In the genomic region with DNA sequence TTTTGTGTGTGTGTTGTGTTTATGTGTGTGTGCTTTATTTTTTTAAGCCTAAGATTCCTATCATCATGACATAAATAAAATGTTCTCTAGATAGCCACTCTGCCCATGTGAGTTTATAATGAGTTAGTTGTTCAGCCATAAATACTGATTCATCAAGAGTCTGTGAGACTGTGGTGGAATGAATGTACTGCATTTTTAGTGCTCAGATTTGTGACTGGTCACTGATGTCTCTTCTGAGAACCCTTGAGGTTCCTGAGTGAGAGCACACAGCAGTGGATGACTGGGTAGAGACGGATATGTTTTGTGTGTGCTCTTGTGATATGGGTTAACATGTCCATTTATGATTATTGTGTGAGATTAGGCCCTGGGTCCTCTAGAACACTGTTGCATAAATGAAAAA, we compare ENCODE assay signal across 1 cellular context.
TF ChIP-seq lines count a peak whose summit lies in the region.

No MANE protein-coding gene starts in this region.

TF ChIP-seq in GM23338, 12 proteins besides CTCF, POLR2A, EP300 and RAD21 (continued from another document):
- no peak for TF ChIP-seq REST (IDR thresholded peaks at IDR 0.05; ENCODE audit: unreplicated experiment)
- no peak for TF ChIP-seq POLR2AphosphoS5 (IDR thresholded peaks at IDR 0.05; ENCODE audit: low read depth)
- TF ChIP-seq ZNF331 (CRISPR knock-in tag; IDR thresholded peaks at IDR 0.05; ENCODE audit: low read depth): no peak
- TF ChIP-seq ZNF462 (CRISPR knock-in tag; IDR thresholded peaks at IDR 0.05): no peak
- TF ChIP-seq EZH2phosphoT487 (IDR thresholded peaks at IDR 0.05; ENCODE audit: unreplicated experiment): no peak
- TF ChIP-seq, protein P1, sequence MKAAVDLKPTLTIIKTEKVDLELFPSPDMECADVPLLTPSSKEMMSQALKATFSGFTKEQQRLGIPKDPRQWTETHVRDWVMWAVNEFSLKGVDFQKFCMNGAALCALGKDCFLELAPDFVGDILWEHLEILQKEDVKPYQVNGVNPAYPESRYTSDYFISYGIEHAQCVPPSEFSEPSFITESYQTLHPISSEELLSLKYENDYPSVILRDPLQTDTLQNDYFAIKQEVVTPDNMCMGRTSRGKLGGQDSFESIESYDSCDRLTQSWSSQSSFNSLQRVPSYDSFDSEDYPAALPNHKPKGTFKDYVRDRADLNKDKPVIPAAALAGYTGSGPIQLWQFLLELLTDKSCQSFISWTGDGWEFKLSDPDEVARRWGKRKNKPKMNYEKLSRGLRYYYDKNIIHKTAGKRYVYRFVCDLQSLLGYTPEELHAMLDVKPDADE (IDR thresholded peaks at IDR 0.05): no peak
- TF ChIP-seq NANOG (IDR thresholded peaks at IDR 0.05; ENCODE audit: borderline replicate concordance): no peak
TF ChIP-seq in GM23338: peak in this region for 0.
